ENCODE assay signal across 22 cellular contexts in the genomic region with DNA sequence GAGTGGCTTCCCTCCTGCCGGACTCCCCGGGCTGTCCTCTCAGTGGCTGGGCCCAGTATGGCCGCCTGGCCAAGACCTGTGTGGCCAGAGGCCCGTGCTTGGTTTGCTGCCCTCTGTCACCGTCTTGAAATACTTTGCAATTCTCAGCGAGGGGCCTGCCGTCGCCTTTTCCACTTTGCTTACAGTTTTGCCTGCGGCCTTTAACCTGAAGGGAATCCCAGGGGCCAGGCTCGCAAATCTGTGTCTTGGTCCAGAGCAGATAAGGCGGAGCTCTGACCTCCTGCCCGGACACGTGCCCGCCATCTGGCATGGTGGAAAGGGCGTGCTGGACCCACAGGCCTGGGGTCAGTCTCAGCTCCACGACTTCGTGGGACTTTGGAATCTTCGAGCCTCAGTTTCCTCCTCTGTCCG. TPM values are rescaled to one million over a fixed set of nuclear protein-coding genes. Genes with fewer than 3 reads are reported as not detected.
"Had no signal": no experiment of that assay in that cellular context is flagged by ENCODE, and none has a peak within 500 bp of the region (broad histone marks: within the 10 kb centered on the region; RNA-seq: fewer than 3 reads in every experiment).

No MANE protein-coding gene starts in this region.

- H3K4me3 ChIP-seq: esophagus muscularis mucosa, gastroesophageal sphincter, left ventricle myocardium inferior, stomach had no signal

- DNase-seq: activated CD4-positive, alpha-beta memory T cell treated with anti-CD3 and anti-CD28 coated beads for 36 hours; activated CD4-positive, alpha-beta T cell treated with anti-CD3 and anti-CD28 coated beads for 36 hours; activated naive CD4-positive, alpha-beta T cell treated with Interleukin-2 at 50 U/mL for 16 hours; activated naive CD8-positive, alpha-beta T cell treated with anti-CD3 and anti-CD28 coated beads, Interleukin-2, amount 50 U/mL, for 24 hours; activated T-cell treated with anti-CD3 and anti-CD28 coated beads for 4 hours; anterior cingulate cortex; cortex of kidney; effector CD4-positive, alpha-beta T cell; immature natural killer cell; kidney glomerular epithelial cell; left ventricle myocardium inferior; naive thymus-derived CD4-positive, alpha-beta T cell; stimulated activated CD4-positive, alpha-beta T cell treated with anti-CD3 and anti-CD28 coated beads, Interleukin-15, amount 100 ng/mL, for 24 hours; stimulated activated CD4-positive, alpha-beta T cell treated with anti-CD3 and anti-CD28 coated beads, Interleukin-2, amount 100 ng/mL, for 48 hours; stomach; T-helper 2 cell had no signal

- H3K4me3 Mint-ChIP-seq: activated CD4-positive, alpha-beta memory T cell treated with anti-CD3 and anti-CD28 coated beads for 36 hours; activated CD4-positive, alpha-beta T cell treated with anti-CD3 and anti-CD28 coated beads for 36 hours; activated naive CD8-positive, alpha-beta T cell treated with anti-CD3 and anti-CD28 coated beads, Interleukin-2, amount 50 U/mL, for 24 hours; activated T-helper 1 cell treated with anti-CD3 and anti-CD28 coated beads, Interleukin-12 subunit alpha, Interleukin-12 subunit beta, Interleukin-2, Interleukin-4 antibody, amounts not matched to agents 30 ng/mL and 10 ng/mL and 1 ng/mL, durations not matched to agents 14 hours and 24 hours and 36 hours; immature natural killer cell; memory B cell; naive thymus-derived CD4-positive, alpha-beta T cell; type B pancreatic cell had no signal

- ATAC-seq: activated CD4-positive, alpha-beta T cell treated with anti-CD3 and anti-CD28 coated beads for 36 hours; activated naive CD8-positive, alpha-beta T cell treated with anti-CD3 and anti-CD28 coated beads, Interleukin-2, amount 50 U/mL, for 24 hours; gastroesophageal sphincter; naive thymus-derived CD4-positive, alpha-beta T cell had no signal

- H3K9me3 Mint-ChIP-seq: activated CD4-positive, alpha-beta memory T cell treated with anti-CD3 and anti-CD28 coated beads for 36 hours; activated naive CD8-positive, alpha-beta T cell treated with anti-CD3 and anti-CD28 coated beads, Interleukin-2, amount 50 U/mL, for 24 hours; activated T-helper 1 cell treated with anti-CD3 and anti-CD28 coated beads, Interleukin-12 subunit alpha, Interleukin-12 subunit beta, Interleukin-2, Interleukin-4 antibody, amounts not matched to agents 30 ng/mL and 10 ng/mL and 1 ng/mL, durations not matched to agents 14 hours and 24 hours and 36 hours; immature natural killer cell; memory B cell; naive thymus-derived CD4-positive, alpha-beta T cell; type B pancreatic cell had no signal

- H3K27me3 ChIP-seq: esophagus muscularis mucosa, gastroesophageal sphincter, stomach had no signal

- H3K27ac Mint-ChIP-seq: activated CD4-positive, alpha-beta memory T cell treated with anti-CD3 and anti-CD28 coated beads for 36 hours; activated CD4-positive, alpha-beta T cell treated with anti-CD3 and anti-CD28 coated beads for 36 hours; immature natural killer cell; memory B cell; type B pancreatic cell had no signal

- H3K27me3 Mint-ChIP-seq: activated CD4-positive, alpha-beta memory T cell treated with anti-CD3 and anti-CD28 coated beads for 36 hours; activated CD4-positive, alpha-beta T cell treated with anti-CD3 and anti-CD28 coated beads for 36 hours; activated naive CD8-positive, alpha-beta T cell treated with anti-CD3 and anti-CD28 coated beads, Interleukin-2, amount 50 U/mL, for 24 hours; memory B cell; naive thymus-derived CD4-positive, alpha-beta T cell; type B pancreatic cell had no signal

- H3K4me1 Mint-ChIP-seq: activated CD4-positive, alpha-beta T cell treated with anti-CD3 and anti-CD28 coated beads for 36 hours; activated naive CD8-positive, alpha-beta T cell treated with anti-CD3 and anti-CD28 coated beads, Interleukin-2, amount 50 U/mL, for 24 hours; immature natural killer cell had no signal

- H3K27ac ChIP-seq: esophagus muscularis mucosa, gastroesophageal sphincter, left ventricle myocardium inferior, stomach, VCaP had no signal

- H3K9me3 ChIP-seq: esophagus muscularis mucosa, gastroesophageal sphincter, left ventricle myocardium inferior, stomach had no signal

- H3K4me1 ChIP-seq: esophagus muscularis mucosa, gastroesophageal sphincter, left ventricle myocardium inferior, stomach had no signal

RNA-seq across cellular contexts. Expression of gene AMN, which starts 10.9 kb away (rescaled TPM):
- total RNA-seq: left ventricle myocardium inferior had no signal
